Comparison of ENCODE assay signal across 28 cellular contexts in the genomic region with DNA sequence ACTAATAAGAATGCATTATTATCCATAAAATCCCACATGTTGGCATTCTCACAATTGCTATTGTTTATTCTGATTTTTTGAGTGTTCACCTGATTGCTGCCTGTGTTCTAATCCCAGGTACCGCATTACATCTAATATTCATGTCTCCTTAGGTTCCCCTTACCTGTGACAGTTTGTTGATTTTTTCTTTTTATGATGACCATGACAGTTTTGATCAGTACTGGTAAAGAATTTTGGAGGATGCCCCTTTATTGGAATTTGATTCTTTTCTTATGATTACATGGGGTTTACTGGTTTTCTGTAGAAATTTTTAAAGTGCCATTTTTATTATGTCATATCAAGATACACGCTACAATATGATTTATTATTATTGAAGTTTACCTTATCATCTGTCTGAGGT.
"Had no signal": no experiment of that assay in that cellular context is flagged by ENCODE, and none has a peak within 500 bp of the region (broad histone marks: within the 10 kb centered on the region; RNA-seq: fewer than 3 reads in every experiment).

No MANE protein-coding gene starts in this region.

- ATAC-seq: effector memory CD8-positive, alpha-beta T cell; esophagus mucosa; foreskin keratinocyte; gastrocnemius medialis; gastroesophageal sphincter; heart left ventricle; heart right ventricle had no signal

- H3K36me3 ChIP-seq: colonic mucosa, esophagus muscularis mucosa, esophagus squamous epithelium, gastrocnemius medialis, gastroesophageal sphincter, heart left ventricle, heart right ventricle had no signal

- H3K9me3 ChIP-seq: colonic mucosa, esophagus muscularis mucosa, esophagus squamous epithelium, gastrocnemius medialis, gastroesophageal sphincter, heart left ventricle, heart right ventricle had no signal

- DNase-seq: colonic mucosa; cortex of kidney; dermis blood vessel endothelial cell; dorsolateral prefrontal cortex; effector CD4-positive, alpha-beta T cell; effector CD8-positive, alpha-beta T cell; effector memory CD4-positive, alpha-beta T cell; effector memory CD8-positive, alpha-beta T cell; endodermal cell; erythroblast; esophagus squamous epithelium; foreskin fibroblast; foreskin keratinocyte; foreskin melanocyte; gastrocnemius medialis; glutamatergic neuron; head of caudate nucleus; heart left ventricle; heart right ventricle had no signal

- H3K27ac ChIP-seq: colonic mucosa, coronary artery, dorsolateral prefrontal cortex, epithelial cell of prostate, esophagus muscularis mucosa, esophagus squamous epithelium, foreskin keratinocyte, gastrocnemius medialis, gastroesophageal sphincter, heart left ventricle, heart right ventricle had no signal

- H3K27me3 ChIP-seq: colonic mucosa, dorsolateral prefrontal cortex, esophagus muscularis mucosa, esophagus squamous epithelium, foreskin keratinocyte, gastrocnemius medialis, gastroesophageal sphincter, heart left ventricle, heart right ventricle had no signal

- H3K4me1 ChIP-seq: colonic mucosa, esophagus muscularis mucosa, esophagus squamous epithelium, foreskin keratinocyte, gastrocnemius medialis, gastroesophageal sphincter, heart left ventricle, heart right ventricle had no signal

- H3K4me3 ChIP-seq: colonic mucosa, coronary artery, dorsolateral prefrontal cortex, esophagus muscularis mucosa, esophagus squamous epithelium, gastrocnemius medialis, gastroesophageal sphincter, heart left ventricle, heart right ventricle had no signal

- FAIRE-seq: colon, endometrium, endothelial cell of umbilical vein, frontal cortex had no signal
